ENCODE assay signal across 16 cellular contexts in genomic region chr3:46086083-46086437, GRCh38. TPM values are rescaled to one million over a fixed set of nuclear protein-coding genes. Genes with fewer than 3 reads are reported as not detected.
DNase-seq lines count a peak whose midpoint lies in the region; ATAC-seq and TF ChIP-seq lines count a peak whose summit lies in the region.
"Had no signal": no experiment of that assay in that cellular context is flagged by ENCODE, and none has a peak within 500 bp of the region (broad histone marks: within the 10 kb centered on the region; RNA-seq: fewer than 3 reads in every experiment).

No MANE protein-coding gene starts in this region.

- no peak for TF ChIP-seq CTCF in right atrium auricular region (IDR thresholded peaks at IDR 0.05)
- TF ChIP-seq CTCF in KMS-11 (conservative IDR thresholded peaks at IDR 0.05; ENCODE audit: low read depth, low read length), result no peak
- no peak for TF ChIP-seq CTCF in esophagus muscularis mucosa (IDR thresholded peaks at IDR 0.05)
- TF ChIP-seq CTCF in vagina (IDR thresholded peaks at IDR 0.05), result no peak
- no peak for TF ChIP-seq CTCF in GM10266 (IDR thresholded peaks at IDR 0.05; ENCODE audit: control insufficient read depth, insufficient read depth, low read depth, missing control alignments)

- H3K27ac ChIP-seq in right atrium auricular region, result no peak overlapping the region
- peak overlapping the region; percentile 18; the same call in 1 of the 2 replicates for H3K27ac ChIP-seq in KMS-11
- no peak overlapping the region for H3K27ac ChIP-seq in esophagus muscularis mucosa (replicated peaks in 1 of 4)
- H3K27ac ChIP-seq in vagina, result peak overlapping the region; percentile 8
- H3K27ac ChIP-seq: A549 had no signal

- H3K4me1 ChIP-seq in right atrium auricular region (no peaks in the 10 kb centered on the region), KMS-11 (ENCODE audit: low read depth, poor library complexity, severe bottlenecking) (peaks cover 57% of the 10 kb centered on the region), esophagus muscularis mucosa (peaks cover 0 to 9% (median 3%) of the 10 kb centered on the region in 4 donors), vagina (peaks cover 40% of the 10 kb centered on the region)
- H3K4me1 ChIP-seq: A549 had no signal

- TF ChIP-seq EP300 in esophagus muscularis mucosa (IDR thresholded peaks at IDR 0.05), result no peak

- no peak overlapping the region for H3K4me3 ChIP-seq in right atrium auricular region
- no peak overlapping the region for H3K4me3 ChIP-seq in KMS-11 (IDR thresholded peaks at IDR 0.05; ENCODE audit: insufficient read depth, low read depth, low read length)
- no peak overlapping the region for H3K4me3 ChIP-seq in esophagus muscularis mucosa
- H3K4me3 ChIP-seq in vagina, result no peak overlapping the region
- H3K4me3 ChIP-seq: A549 had no signal

- no peak overlapping the region for H2AFZ ChIP-seq in KMS-11 (ENCODE audit: low read depth)

- no peak for ATAC-seq in left ventricle myocardium superior
- ATAC-seq in GM18867 (IDR thresholded peaks at IDR 0.05; ENCODE audit: unreplicated experiment), result no peak
- ATAC-seq: A549 had no signal

- no peak overlapping the region for H3K4me2 ChIP-seq in KMS-11
- H3K4me2 ChIP-seq: A549 had no signal

- 94% methylated on average over 4 of the region's 4 CpGs for WGBS in esophagus muscularis mucosa

- DNase-seq in right atrium auricular region (ENCODE audit: low spot score), result peak; percentile 38
- DNase-seq in left ventricle myocardium superior, result no peak
- peak; percentile 79 for DNase-seq in esophagus muscularis mucosa (ENCODE audit: extremely low spot score)
- DNase-seq in vagina (ENCODE audit: extremely low spot score in 2 of 2), result no peak
- no peak for DNase-seq in GM10266 (ENCODE audit: extremely low spot score)
- DNase-seq: Calu3; CD4-positive, alpha-beta T cell; DMS 273 treated with DMSO at 0.1 percent for 48 hours; DMS79; GOT3; H9 had no signal

- intact Hi-C loops in left ventricle myocardium superior (cut with micrococcal nuclease), result no loop called here
- intact Hi-C loops in esophagus muscularis mucosa (cut with DNase I), result loop anchor here (10.0 kb wide), 1 partner anchor 289 kb away; the partner anchor contains the start of gene CCR5
- intact Hi-C loops in vagina (cut with DNase I), result no loop called here

- no peak overlapping the region for H3K9ac ChIP-seq in KMS-11

- H3K9me3 ChIP-seq in right atrium auricular region, result no peaks in the 10 kb centered on the region
- no peaks in the 10 kb centered on the region for H3K9me3 ChIP-seq in esophagus muscularis mucosa
- H3K9me3 ChIP-seq in vagina, result no peaks in the 10 kb centered on the region
- H3K9me3 ChIP-seq: A549 had no signal

- no peaks in the 10 kb centered on the region for H4K20me1 ChIP-seq in KMS-11 (ENCODE audit: insufficient read depth)

- no peak for TF ChIP-seq POLR2A in esophagus muscularis mucosa (IDR thresholded peaks at IDR 0.05; ENCODE audit: low read depth)
- no peak for TF ChIP-seq POLR2A in vagina (IDR thresholded peaks at IDR 0.05)

- H3K27me3 ChIP-seq in right atrium auricular region (no peaks in the 10 kb centered on the region), KMS-11 (ENCODE audit: insufficient read depth, low read depth) (no peaks in the 10 kb centered on the region), esophagus muscularis mucosa (no peaks in the 10 kb centered on the region), vagina (no peaks in the 10 kb centered on the region)

- H3K79me2 ChIP-seq in KMS-11 (ENCODE audit: insufficient read depth, low read depth), result no peaks in the 10 kb centered on the region

- no peaks in the 10 kb centered on the region for H3K36me3 ChIP-seq in right atrium auricular region
- no peaks in the 10 kb centered on the region for H3K36me3 ChIP-seq in KMS-11 (ENCODE audit: insufficient read depth)
- no peaks in the 10 kb centered on the region for H3K36me3 ChIP-seq in esophagus muscularis mucosa
- H3K36me3 ChIP-seq in vagina, result no peaks in the 10 kb centered on the region

RNA-seq across cellular contexts. Expression of gene XCR1, which starts 58.8 kb away (rescaled TPM):
- total RNA-seq in right atrium auricular region (not detected), left ventricle myocardium superior (not detected), esophagus muscularis mucosa (under 1 TPM in 1 of 4 donors, not detected in 3; 0.17 TPM), vagina (not detected)
- total RNA-seq: Calu3, G401, H9, HT-29 had no signal

Comparison
In these comparisons a context has a peak if more than half of its experiments do, and no peak if none do; other contexts are left out.
1. DNase-seq: peak in right atrium auricular region (single experiment) and esophagus muscularis mucosa (single experiment); none in left ventricle myocardium superior (single experiment), vagina (0 of 2) and GM10266 (single experiment).
2. H3K27ac ChIP-seq: peak in KMS-11 (single experiment) and vagina (single experiment); none in right atrium auricular region (0 of 2) and esophagus muscularis mucosa (0 of 4).